In the genomic region with DNA sequence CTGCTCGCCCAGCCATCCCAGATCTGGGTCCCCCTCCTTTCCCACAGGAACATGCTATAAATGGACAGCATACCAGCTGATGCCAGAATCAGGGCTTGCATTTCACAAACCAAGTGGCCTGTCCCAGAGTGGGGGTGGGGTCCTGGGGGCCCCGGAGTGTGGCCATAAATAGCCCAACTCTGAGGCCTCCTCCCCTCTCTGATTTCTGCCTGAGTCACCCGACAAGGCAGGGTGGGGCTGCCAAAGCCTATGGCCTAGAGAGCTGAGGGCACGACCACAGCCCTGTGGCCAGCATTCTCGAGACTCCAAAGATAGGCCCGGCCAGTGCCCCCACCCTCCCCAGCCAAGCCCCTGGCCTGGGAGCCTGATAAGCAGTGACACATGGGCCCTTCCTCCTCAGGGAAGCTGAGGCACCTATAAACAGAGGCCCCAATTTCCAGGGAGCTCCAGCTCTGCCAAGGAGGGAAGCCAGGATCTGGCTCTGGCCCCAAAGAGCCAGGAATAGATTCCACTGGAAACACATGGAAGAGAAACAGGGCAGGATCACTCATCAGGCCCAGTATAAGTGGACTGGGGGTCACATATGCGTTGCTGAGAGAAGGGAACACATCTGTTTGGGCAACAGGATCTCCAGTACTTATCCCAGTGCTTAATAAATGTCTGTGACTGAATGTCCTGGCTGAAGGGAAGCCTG, we compare ENCODE assay signal across 2 cellular contexts.
A peak's percentile ranks its signal among the peaks of the same experiment; 100 is the strongest.
TF ChIP-seq lines count a peak whose summit lies in the region.

No MANE protein-coding gene starts in this region.

TF ChIP-seq in liver, 16 proteins besides CTCF, POLR2A, EP300 and RAD21:
- TF ChIP-seq NR2F2 (IDR thresholded peaks at IDR 0.05) (peak; percentile 47), HNF4A (conservative IDR thresholded peaks at IDR 0.05) (no peak)

TF ChIP-seq in HepG2, 621 proteins besides CTCF, POLR2A, EP300 and RAD21:
- no peak for TF ChIP-seq ZNF615 (CRISPR knock-in tag; IDR thresholded peaks at IDR 0.05; ENCODE audit: borderline replicate concordance)
- TF ChIP-seq, protein P1, sequence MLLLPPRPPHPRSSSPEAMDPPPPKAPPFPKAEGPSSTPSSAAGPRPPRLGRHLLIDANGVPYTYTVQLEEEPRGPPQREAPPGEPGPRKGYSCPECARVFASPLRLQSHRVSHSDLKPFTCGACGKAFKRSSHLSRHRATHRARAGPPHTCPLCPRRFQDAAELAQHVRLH (CRISPR knock-in tag; IDR thresholded peaks at IDR 0.05; ENCODE audit: borderline replicate concordance, low read depth) = no peak
- TF ChIP-seq, protein P2, sequence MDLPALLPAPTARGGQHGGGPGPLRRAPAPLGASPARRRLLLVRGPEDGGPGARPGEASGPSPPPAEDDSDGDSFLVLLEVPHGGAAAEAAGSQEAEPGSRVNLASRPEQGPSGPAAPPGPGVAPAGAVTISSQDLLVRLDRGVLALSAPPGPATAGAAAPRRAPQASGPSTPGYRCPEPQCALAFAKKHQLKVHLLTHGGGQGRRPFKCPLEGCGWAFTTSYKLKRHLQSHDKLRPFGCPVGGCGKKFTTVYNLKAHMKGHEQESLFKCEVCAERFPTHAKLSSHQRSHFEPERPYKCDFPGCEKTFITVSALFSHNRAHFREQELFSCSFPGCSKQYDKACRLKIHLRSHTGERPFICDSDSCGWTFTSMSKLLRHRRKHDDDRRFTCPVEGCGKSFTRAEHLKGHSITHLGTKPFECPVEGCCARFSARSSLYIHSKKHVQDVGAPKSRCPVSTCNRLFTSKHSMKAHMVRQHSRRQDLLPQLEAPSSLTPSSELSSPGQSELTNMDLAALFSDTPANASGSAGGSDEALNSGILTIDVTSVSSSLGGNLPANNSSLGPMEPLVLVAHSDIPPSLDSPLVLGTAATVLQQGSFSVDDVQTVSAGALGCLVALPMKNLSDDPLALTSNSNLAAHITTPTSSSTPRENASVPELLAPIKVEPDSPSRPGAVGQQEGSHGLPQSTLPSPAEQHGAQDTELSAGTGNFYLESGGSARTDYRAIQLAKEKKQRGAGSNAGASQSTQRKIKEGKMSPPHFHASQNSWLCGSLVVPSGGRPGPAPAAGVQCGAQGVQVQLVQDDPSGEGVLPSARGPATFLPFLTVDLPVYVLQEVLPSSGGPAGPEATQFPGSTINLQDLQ (CRISPR knock-in tag; IDR thresholded peaks at IDR 0.05) = no peak
